ENCODE assay signal across 19 cellular contexts in genomic region chr11:114156131-114156581, GRCh38.
DNase-seq lines count a peak whose midpoint lies in the region; ATAC-seq and TF ChIP-seq lines count a peak whose summit lies in the region.
"Had no signal": no experiment of that assay in that cellular context is flagged by ENCODE, and none has a peak within 500 bp of the region (broad histone marks: within the 10 kb centered on the region; RNA-seq: fewer than 3 reads in every experiment).

No MANE protein-coding gene starts in this region.

- WGBS in thyroid gland, 2 donors = 89 to 92% methylated on average over 13 of the region's 13 CpGs

- H3K36me3 ChIP-seq in Peyer's patch (peaks cover 0 to 29% (median 0%) of the 10 kb centered on the region in 3 donors), breast epithelium (no peaks in the 10 kb centered on the region), muscle layer of duodenum (ENCODE audit: control insufficient read depth in 1 of 2, insufficient read depth in 2 of 2, low read length in 2 of 2) (peaks cover 4 to 7% of the 10 kb centered on the region in 2 donors), thyroid gland (peaks cover 16 to 20% of the 10 kb centered on the region in 2 donors)
- H3K36me3 ChIP-seq: SJCRH30 had no signal

- H3K27ac ChIP-seq in Peyer's patch = peak overlapping the region; percentile 50 to 95 (median 72)
- peak overlapping the region; percentile 96 to 98 for H3K27ac ChIP-seq in breast epithelium
- H3K27ac ChIP-seq in muscle layer of duodenum (ENCODE audit: low read length) = peak overlapping the region; percentile 73
- peak overlapping the region; percentile 97 to 100 (median 99) for H3K27ac ChIP-seq in thyroid gland
- H3K27ac ChIP-seq: SJCRH30 had no signal

- H3K27me3 ChIP-seq in Peyer's patch (no peaks in the 10 kb centered on the region), breast epithelium (no peaks in the 10 kb centered on the region), muscle layer of duodenum (ENCODE audit: low read depth, low read length) (no peaks in the 10 kb centered on the region), thyroid gland (no peaks in the 10 kb centered on the region)
- H3K27me3 ChIP-seq: SJCRH30 had no signal

- TF ChIP-seq CTCF in Peyer's patch (IDR thresholded peaks at IDR 0.05) (no peak), breast epithelium (IDR thresholded peaks at IDR 0.05) (no peak), thyroid gland (IDR thresholded peaks at IDR 0.05) (no peak), GM20000 (IDR thresholded peaks at IDR 0.05; ENCODE audit: extremely low read depth, missing control alignments) (no peak)

- H3K9me3 ChIP-seq in Peyer's patch = no peaks in the 10 kb centered on the region
- no peaks in the 10 kb centered on the region for H3K9me3 ChIP-seq in breast epithelium
- H3K9me3 ChIP-seq in muscle layer of duodenum (ENCODE audit: control insufficient read depth in 1 of 2, low read length in 2 of 2) = no peaks in the 10 kb centered on the region
- no peaks in the 10 kb centered on the region for H3K9me3 ChIP-seq in thyroid gland
- H3K9me3 ChIP-seq: SJCRH30 had no signal

- H3K4me1 ChIP-seq in Peyer's patch = peaks cover 14 to 69% (median 22%) of the 10 kb centered on the region in 4 donors
- H3K4me1 ChIP-seq in breast epithelium = peaks cover 33 to 75% of the 10 kb centered on the region in 2 donors
- H3K4me1 ChIP-seq in muscle layer of duodenum (ENCODE audit: control insufficient read depth in 1 of 2, insufficient read depth in 2 of 2, low read length in 2 of 2) = peaks cover 23 to 46% of the 10 kb centered on the region in 2 donors
- H3K4me1 ChIP-seq in thyroid gland = peaks cover 78 to 99% of the 10 kb centered on the region in 2 donors

- no peak for ATAC-seq in GM18861 (IDR thresholded peaks at IDR 0.05; ENCODE audit: unreplicated experiment)
- ATAC-seq: activated CD8-positive, alpha-beta T cell treated with anti-CD3 and anti-CD28 coated beads for 36 hours; esophagus mucosa; stimulated activated effector memory CD8-positive, alpha-beta T cell treated with anti-CD3 and anti-CD28 coated beads, Interleukin-12 subunit alpha, Interleukin-12 subunit beta, amount 100 ng/mL, for 72 hours had no signal

- no peak for TF ChIP-seq POLR2A in Peyer's patch (IDR thresholded peaks at IDR 0.05)
- TF ChIP-seq POLR2A in breast epithelium (IDR thresholded peaks at IDR 0.05) = no peak
- TF ChIP-seq POLR2A in thyroid gland (IDR thresholded peaks at IDR 0.05) = no peak

- intact Hi-C loops in breast epithelium (cut with DNase I; ENCODE audit: low total_unique reads) = no loop called here
- intact Hi-C loops in thyroid gland (cut with DNase I) = no loop called here

- DNase-seq in Peyer's patch (no peak), breast epithelium (ENCODE audit: low spot score in 2 of 2) (peak in 1 of 2 donors; percentile 66), thyroid gland (peak in 1 of 2 donors; percentile 48), GM20000 (ENCODE audit: low spot score) (no peak)
- no peak for DNase-seq in stimulated activated CD4-positive, alpha-beta T cell treated with anti-CD3 and anti-CD28 coated beads, Interleukin-2, amount 100 ng/mL, for 48 hours
- DNase-seq: activated B cell treated with CpG ODN at 0.5 μM for 24 hours; activated CD8-positive, alpha-beta T cell treated with anti-CD3 and anti-CD28 coated beads for 36 hours; activated T-cell treated with anti-CD3 and anti-CD28 coated beads, Interleukin-2, amount 50 U/mL, for 48 hours; DMS 273 treated with DMSO at 0.1 percent for 48 hours; immature natural killer cell; KG1; mesendoderm; NCI-H524 treated with DMSO at 0.1 percent for 48 hours; SJCRH30; T-helper 2 cell had no signal

- H3K4me3 ChIP-seq in Peyer's patch (no peak overlapping the region), breast epithelium (peak overlapping the region in 2 of 3 donors; percentile 31 to 56), muscle layer of duodenum (ENCODE audit: low read depth in 1 of 2, low read length in 2 of 2) (no peak overlapping the region), thyroid gland (replicated peaks in 1 of 3) (no peak overlapping the region)
- H3K4me3 ChIP-seq: SJCRH30 had no signal

Comparison
In these comparisons a context has a peak if more than half of its experiments do, and no peak if none do; other contexts are left out.
1. H3K4me3 ChIP-seq: peak in breast epithelium (2 of 3); none in Peyer's patch (0 of 4), muscle layer of duodenum (0 of 2) and thyroid gland (0 of 3).
2. Peak in every context shown above with its lines, with median percentiles within 50 percentile points of each other: H3K27ac ChIP-seq.